8 cellular contexts compared by ENCODE assay signal in the genomic region with DNA sequence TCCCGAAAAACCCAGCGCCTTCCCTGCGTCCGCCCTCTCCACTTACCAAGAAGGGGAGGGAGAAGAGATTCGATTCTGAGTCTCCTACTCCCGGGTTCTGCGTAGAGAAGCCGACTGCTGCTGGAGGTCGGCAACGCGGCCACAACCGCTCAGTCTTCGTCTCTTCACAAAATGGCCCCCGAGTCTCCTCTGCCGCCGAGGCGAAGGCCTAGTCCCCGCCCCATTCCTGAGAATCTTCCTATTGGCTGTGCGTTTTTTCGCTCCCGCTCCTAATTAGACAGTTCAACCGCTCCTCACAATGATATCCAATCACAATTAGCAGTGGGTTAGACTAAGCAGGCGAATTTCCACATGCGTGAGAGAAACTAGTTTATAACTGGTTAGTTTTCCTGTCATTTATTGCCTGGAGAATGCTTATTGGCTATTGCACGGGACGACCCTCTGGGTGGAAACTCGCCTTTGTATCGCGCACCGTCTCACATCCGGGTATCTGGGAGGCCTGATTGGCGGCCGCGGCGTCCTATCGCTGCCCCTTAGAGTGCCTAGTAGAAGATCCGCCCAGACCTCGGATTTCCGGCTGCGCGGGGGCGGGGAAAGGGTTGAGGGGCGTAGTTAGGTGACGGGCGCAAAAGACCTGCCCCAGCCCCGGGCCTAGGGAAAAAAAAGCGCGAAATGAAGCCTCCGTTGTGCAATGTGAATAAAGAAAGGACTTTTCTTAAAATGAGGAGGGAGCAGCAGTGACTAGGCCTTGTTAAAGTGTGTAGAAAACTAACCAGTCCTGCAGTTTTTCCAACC.
A peak's percentile ranks its signal among the peaks of the same experiment; 100 is the strongest.
DNase-seq lines count a peak whose midpoint lies in the region; ATAC-seq lines count a peak whose summit lies in the region.

Gene HNRNPC (minus strand): TSS at position 191 of the 795 bp plus-strand sequence. CDS start 35,249 bp downstream, outside the sequence.

- DNase-seq in C1 segment of cervical spinal cord (lab: John Stamatoyannopoulos, UW) (peak; percentile 86 to 100 (median 99)), NCI-H748 treated with DMSO at 0.1 percent for 48 hours (lab: John Stamatoyannopoulos, UW) (peak; percentile 99), dedifferentiated amniotic fluid mesenchymal stem cell (ENCODE audit: extremely low spot score) (peak; percentile 100), left kidney (ENCODE audit: low read depth, low spot score) (peak; percentile 100)
- DNase-seq in activated CD4-positive, alpha-beta T cell treated with anti-CD3 and anti-CD28 coated beads, Interleukin-2, amount 50 U/mL, for 24 hours (ENCODE audit: low read depth in 1 of 2, low spot score in 1 of 2) = peak; percentile 100
- DNase-seq in stimulated activated CD4-positive, alpha-beta T cell treated with anti-CD3 and anti-CD28 coated beads, Interleukin-2, amount 100 ng/mL, for 24 hours = peak; percentile 100

- ATAC-seq in GM19372 (IDR thresholded peaks at IDR 0.05; ENCODE audit: low read depth, unreplicated experiment) (peak; percentile 90), HG03558 (IDR thresholded peaks at IDR 0.05; ENCODE audit: extremely low read depth, unreplicated experiment) (peak; percentile 85)

Comparison
In these comparisons a context has a peak if more than half of its experiments do, and no peak if none do; other contexts are left out.
1. Peak in every context shown above with its lines: DNase-seq and ATAC-seq.